ENCODE assay signal across 8 cellular contexts in genomic region chr19:45508681-45508930, GRCh38. TPM values are rescaled to one million over a fixed set of nuclear protein-coding genes. Genes with fewer than 3 reads are reported as not detected.
DNase-seq lines count a peak whose midpoint lies in the region; ATAC-seq and TF ChIP-seq lines count a peak whose summit lies in the region.

No MANE protein-coding gene starts in this region.

- no peaks in the 10 kb centered on the region for H3K27me3 ChIP-seq in BLaER1
- no peaks in the 10 kb centered on the region for H3K27me3 ChIP-seq in colonic mucosa

- H3K4me3 Mint-ChIP-seq in natural killer cell, result peak overlapping the region; percentile 98

- peak overlapping the region; percentile 81 to 97 for H3K27ac Mint-ChIP-seq in natural killer cell

- peak; percentile 54 for DNase-seq in LHCN-M2 (ENCODE audit: low read depth)
- no peak for DNase-seq in colonic mucosa
- no peak for DNase-seq in natural killer cell
- no peak for DNase-seq in dermis blood vessel endothelial cell
- no peak for DNase-seq in inferior parietal cortex (ENCODE audit: extremely low spot score)
- DNase-seq in activated CD4-positive, alpha-beta T cell treated with anti-CD3 and anti-CD28 coated beads for 4 hours, result no peak

- peak overlapping the region; percentile 100 for H3K4me2 ChIP-seq in BLaER1

- H3K36me3 Mint-ChIP-seq in natural killer cell, result no peaks in the 10 kb centered on the region

- peaks cover 59% of the 10 kb centered on the region for H3K4me1 ChIP-seq in BLaER1
- H3K4me1 ChIP-seq in colonic mucosa, result peaks cover 31% of the 10 kb centered on the region

- no peaks in the 10 kb centered on the region for H3K9me3 Mint-ChIP-seq in natural killer cell

- TF ChIP-seq CTCF in colonic mucosa (IDR thresholded peaks at IDR 0.05) (no peak), natural killer cell (IDR thresholded peaks at IDR 0.05) (no peak)

- ATAC-seq in natural killer cell, result no peak
- no peak for ATAC-seq in HG03108 (IDR thresholded peaks at IDR 0.05; ENCODE audit: unreplicated experiment)

- H3K27ac ChIP-seq in BLaER1 (peak overlapping the region; percentile 27; the same call in 1 of the 2 replicates), colonic mucosa (peak overlapping the region; percentile 98)

- H3K9ac ChIP-seq in BLaER1, result peak overlapping the region; percentile 88
- H3K9ac ChIP-seq in colonic mucosa (ENCODE audit: low read depth in 2 of 2, low read length in 2 of 2), result peak overlapping the region; percentile 90 to 98

- H3K4me3 ChIP-seq in BLaER1 (peak overlapping the region; percentile 96), colonic mucosa (peak overlapping the region; percentile 99)

- no peaks in the 10 kb centered on the region for H3K27me3 Mint-ChIP-seq in natural killer cell (ENCODE audit: low read depth in 2 of 2)

- H3K4me1 Mint-ChIP-seq in natural killer cell, result peaks cover 41 to 57% of the 10 kb centered on the region in 2 donors

- intact Hi-C loops in colonic mucosa (cut with DNase I) (no loop called here), natural killer cell (cut with micrococcal nuclease) (no loop called here)

- H3K36me3 ChIP-seq in BLaER1 (no peaks in the 10 kb centered on the region), colonic mucosa (no peaks in the 10 kb centered on the region)

- H4K20me1 ChIP-seq in BLaER1, result peaks cover 59% of the 10 kb centered on the region

- H3K9me3 ChIP-seq in BLaER1, result no peaks in the 10 kb centered on the region
- H3K9me3 ChIP-seq in colonic mucosa, result no peaks in the 10 kb centered on the region

RNA-seq across cellular contexts. Expression of gene VASP, which starts 1.3 kb away (rescaled TPM):
- total RNA-seq in LHCN-M2 (2014; rRNA removed), result 102 and 127 TPM in 2 replicates
- 73.3 TPM for polyA plus RNA-seq in LHCN-M2 (2012)
- 100 to 1,000 TPM; 236 to 261 TPM for total RNA-seq in colonic mucosa
- total RNA-seq in natural killer cell, result 100 to 1,000 TPM; 192 to 244 (median 237) TPM
- 93.9 and 101 TPM in 2 replicates for total RNA-seq in dermis blood vessel endothelial cell

RNA-seq across cellular contexts. Expression of gene PPM1N, which starts 10.4 kb away (rescaled TPM):
- total RNA-seq in LHCN-M2 (2014; rRNA removed) (1.7 and 2.4 TPM in 2 replicates), colonic mucosa (1 to 10 TPM in 1 of 2 donors, under 1 TPM in 1; 0.67 to 1.7 TPM), natural killer cell (1 to 10 TPM; 5.1 to 8.3 (median 6.8) TPM), dermis blood vessel endothelial cell (0.60 and 1.5 TPM in 2 replicates)
- 0.95 TPM for polyA plus RNA-seq in LHCN-M2 (2012)

RNA-seq across cellular contexts. Expression of gene RTN2, which starts 11.8 kb away (rescaled TPM):
- total RNA-seq in LHCN-M2 (2014; rRNA removed) (22.9 and 39.7 TPM in 2 replicates), colonic mucosa (1 to 10 TPM; 4.9 to 8.4 TPM), natural killer cell (1 to 10 TPM; 1.9 to 5.5 (median 3.0) TPM), dermis blood vessel endothelial cell (9.0 and 10.2 TPM in 2 replicates)
- 39.6 TPM for polyA plus RNA-seq in LHCN-M2 (2012)

RNA-seq across cellular contexts. Expression of gene FOSB, which starts 40.8 kb away (rescaled TPM):
- total RNA-seq in LHCN-M2 (2014; rRNA removed) (0.32 and 0.34 TPM in 2 replicates), colonic mucosa (1 to 10 TPM; 1.5 to 3.4 TPM), natural killer cell (1,000 to 10,000 TPM in 2 of 3 donors, 100 to 1,000 TPM in 1; 784 to 1,837 (median 1,121) TPM), dermis blood vessel endothelial cell (0.65 and 23.8 TPM in 2 replicates)
- polyA plus RNA-seq in LHCN-M2 (2012), result 0.24 TPM
